In genomic region chr13:25249001-25249543, GRCh38 we compare ENCODE assay signal across 1 cellular context.
TF ChIP-seq lines count a peak whose summit lies in the region.

No MANE protein-coding gene starts in this region.

TF ChIP-seq in SK-N-SH, 30 proteins besides CTCF, POLR2A, EP300 and RAD21 (continued from another document):
- TF ChIP-seq, protein P1, sequence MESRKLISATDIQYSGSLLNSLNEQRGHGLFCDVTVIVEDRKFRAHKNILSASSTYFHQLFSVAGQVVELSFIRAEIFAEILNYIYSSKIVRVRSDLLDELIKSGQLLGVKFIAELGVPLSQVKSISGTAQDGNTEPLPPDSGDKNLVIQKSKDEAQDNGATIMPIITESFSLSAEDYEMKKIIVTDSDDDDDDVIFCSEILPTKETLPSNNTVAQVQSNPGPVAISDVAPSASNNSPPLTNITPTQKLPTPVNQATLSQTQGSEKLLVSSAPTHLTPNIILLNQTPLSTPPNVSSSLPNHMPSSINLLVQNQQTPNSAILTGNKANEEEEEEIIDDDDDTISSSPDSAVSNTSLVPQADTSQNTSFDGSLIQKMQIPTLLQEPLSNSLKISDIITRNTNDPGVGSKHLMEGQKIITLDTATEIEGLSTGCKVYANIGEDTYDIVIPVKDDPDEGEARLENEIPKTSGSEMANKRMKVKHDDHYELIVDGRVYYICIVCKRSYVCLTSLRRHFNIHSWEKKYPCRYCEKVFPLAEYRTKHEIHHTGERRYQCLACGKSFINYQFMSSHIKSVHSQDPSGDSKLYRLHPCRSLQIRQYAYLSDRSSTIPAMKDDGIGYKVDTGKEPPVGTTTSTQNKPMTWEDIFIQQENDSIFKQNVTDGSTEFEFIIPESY (IDR thresholded peaks at IDR 0.05; ENCODE audit: borderline replicate concordance, low read depth), result no peak
- TF ChIP-seq USF2 (IDR thresholded peaks at IDR 0.05; ENCODE audit: borderline replicate concordance, low read depth, low read length), result no peak
